Comparison of ENCODE assay signal across 16 cellular contexts in genomic region chr2:130531225-130531624, GRCh38. TPM values are rescaled to one million over a fixed set of nuclear protein-coding genes. Genes with fewer than 3 reads are reported as not detected.
DNase-seq lines count a peak whose midpoint lies in the region; ATAC-seq lines count a peak whose summit lies in the region.
"Not testable (repeated sequence)": the region's sequence is repeated elsewhere in the genome, so short reads cannot be mapped to it uniquely, and the experiment has no call there.
"Had no signal": no experiment of that assay in that cellular context is flagged by ENCODE, and none has a peak within 500 bp of the region (broad histone marks: within the 10 kb centered on the region; RNA-seq: fewer than 3 reads in every experiment).

No MANE protein-coding gene starts in this region.

- ATAC-seq in GM18519 (IDR thresholded peaks at IDR 0.05; ENCODE audit: low FRiP score, unreplicated experiment) (peak; percentile 47), GM19324 (IDR thresholded peaks at IDR 0.05; ENCODE audit: low FRiP score, unreplicated experiment) (peak; percentile 56), GM21717 (IDR thresholded peaks at IDR 0.05; ENCODE audit: unreplicated experiment) (peak; percentile 89), HG02798 (IDR thresholded peaks at IDR 0.05; ENCODE audit: poor library complexity, unreplicated experiment) (peak; percentile 88), HG03095 (IDR thresholded peaks at IDR 0.05; ENCODE audit: unreplicated experiment) (peak; percentile 82), HG03520 (IDR thresholded peaks at IDR 0.05; ENCODE audit: unreplicated experiment) (peak; percentile 47)
- peak; percentile 99 for ATAC-seq in activated naive CD4-positive, alpha-beta T cell treated with anti-CD3 and anti-CD28 coated beads, Interleukin-2, amount 50 U/mL, for 72 hours
- peak; percentile 95 for ATAC-seq in stimulated activated naive CD8-positive, alpha-beta T cell treated with anti-CD3 and anti-CD28 coated beads, Interleukin-15, Interleukin-2, amounts not matched to agents 100 U/mL and 50 U/mL, for 24 hours

- H3K36me3 Mint-ChIP-seq in activated naive CD4-positive, alpha-beta T cell treated with anti-CD3 and anti-CD28 coated beads, Interleukin-2, amount 50 U/mL, for 72 hours, result not testable (repeated sequence)

- not testable (repeated sequence) for DNase-seq in activated naive CD4-positive, alpha-beta T cell treated with anti-CD3 and anti-CD28 coated beads, Interleukin-2, amount 50 U/mL, for 72 hours (ENCODE audit: low spot score in 2 of 2); stimulated activated naive CD8-positive, alpha-beta T cell treated with anti-CD3 and anti-CD28 coated beads, Interleukin-15, Interleukin-2, amounts not matched to agents 100 U/mL and 50 U/mL, for 24 hours

- H3K27ac Mint-ChIP-seq in activated naive CD4-positive, alpha-beta T cell treated with anti-CD3 and anti-CD28 coated beads, Interleukin-2, amount 50 U/mL, for 72 hours, result not testable (repeated sequence)

- not testable (repeated sequence) for H3K9me3 Mint-ChIP-seq in activated naive CD4-positive, alpha-beta T cell treated with anti-CD3 and anti-CD28 coated beads, Interleukin-2, amount 50 U/mL, for 72 hours

RNA-seq across cellular contexts. Expression of gene CFC1B, which starts 10.2 kb away (rescaled TPM):
- not detected for total RNA-seq in activated naive CD4-positive, alpha-beta T cell treated with anti-CD3 and anti-CD28 coated beads, Interleukin-2, amount 50 U/mL, for 72 hours
- total RNA-seq: activated naive CD8-positive, alpha-beta T cell treated with anti-CD3 and anti-CD28 coated beads, Interleukin-2, amount 10 ng/mL, durations not matched to agents 7 days and 5 days; dermis blood vessel endothelial cell; HT-29; K562; left lobe of liver; MCF 10A; sigmoid colon; tibial nerve had no signal

RNA-seq across cellular contexts. Expression of gene POTEI, which starts 22.1 kb away (rescaled TPM):
- not detected for total RNA-seq in activated naive CD4-positive, alpha-beta T cell treated with anti-CD3 and anti-CD28 coated beads, Interleukin-2, amount 50 U/mL, for 72 hours
- total RNA-seq: activated naive CD8-positive, alpha-beta T cell treated with anti-CD3 and anti-CD28 coated beads, Interleukin-2, amount 10 ng/mL, durations not matched to agents 7 days and 5 days; left lobe of liver; MCF 10A; sigmoid colon; tibial nerve had no signal

Comparison
In these comparisons a context has a peak if more than half of its experiments do, and no peak if none do; other contexts are left out.
1. ATAC-seq: peak in every context shown above with its lines; median percentile 99 in activated naive CD4-positive, alpha-beta T cell treated with anti-CD3 and anti-CD28 coated beads, Interleukin-2, amount 50 U/mL, for 72 hours; 95 in stimulated activated naive CD8-positive, alpha-beta T cell treated with anti-CD3 and anti-CD28 coated beads, Interleukin-15, Interleukin-2, amounts not matched to agents 100 U/mL and 50 U/mL, for 24 hours; 89 in GM21717; 88 in HG02798; 82 in HG03095; 56 in GM19324; 47 in GM18519; 47 in HG03520.